Comparison of ENCODE assay signal across 25 cellular contexts in genomic region chrX:125709074-125709473, GRCh38.
"Had no signal": no experiment of that assay in that cellular context is flagged by ENCODE, and none has a peak within 500 bp of the region (broad histone marks: within the 10 kb centered on the region; RNA-seq: fewer than 3 reads in every experiment).

No MANE protein-coding gene starts in this region.

- H3K4me3 ChIP-seq: stomach, suprapubic skin, testis, thoracic aorta, thyroid gland, tibial artery, transverse colon, upper lobe of left lung, uterus, vagina had no signal

- H3K27ac ChIP-seq: stomach, suprapubic skin, testis, thoracic aorta, thyroid gland, tibial artery, transverse colon, upper lobe of left lung, uterus, vagina had no signal

- H3K9me3 ChIP-seq: suprapubic skin, testis, thoracic aorta, thyroid gland, tibial artery, transverse colon, upper lobe of left lung, uterus, vagina had no signal

- H3K4me1 ChIP-seq: stomach, suprapubic skin, testis, thyroid gland, tibial artery, transverse colon, upper lobe of left lung, uterus, vagina had no signal

- DNase-seq: stimulated activated CD4-positive, alpha-beta T cell treated with anti-CD3 and anti-CD28 coated beads, Interleukin-2, amount 100 ng/mL, for 24 hours; stimulated activated CD4-positive, alpha-beta T cell treated with anti-CD3 and anti-CD28 coated beads, Interleukin-2, amount 100 ng/mL, for 48 hours; stimulated activated CD4-positive, alpha-beta T cell treated with anti-CD3 and anti-CD28 coated beads, Interleukin-4, amount 100 ng/mL, for 1 hour; stimulated activated CD4-positive, alpha-beta T cell treated with anti-CD3 and anti-CD28 coated beads, Interleukin-4, amount 100 ng/mL, for 24 hours; stimulated activated CD4-positive, alpha-beta T cell treated with anti-CD3 and anti-CD28 coated beads, Interleukin-4, amount 100 ng/mL, for 4 hours; stimulated activated CD8-positive, alpha-beta memory T cell treated with anti-CD3 and anti-CD28 coated beads, Interleukin-4, amount 100 ng/mL, for 48 hours; stimulated activated naive B cell treated with anti-CD40 and anti-IgM and Interleukin-4, amounts not matched to agents 10 μg/mL and 1 μg/mL and 100 μg/mL, for 72 hours; stimulated activated naive CD4-positive, alpha-beta T cell; stimulated activated naive CD4-positive, alpha-beta T cell treated with Interleukin-2 at 50 U/mL for 16 hours; stimulated activated naive CD8-positive, alpha-beta T cell treated with anti-CD3 and anti-CD28 coated beads, Interleukin-15, amount 100 ng/mL, for 72 hours; stimulated activated naive CD8-positive, alpha-beta T cell treated with anti-CD3 and anti-CD28 coated beads, Interleukin-15, Interleukin-2, amounts not matched to agents 100 U/mL and 50 U/mL, for 24 hours; stomach; substantia nigra; testis; thyroid gland; tibial artery; transverse colon; trophoblast cell; uterus had no signal

- H3K27me3 ChIP-seq: stomach, suprapubic skin, testis, thyroid gland, tibial artery, transverse colon, upper lobe of left lung, uterus, vagina had no signal

- H3K36me3 ChIP-seq: stomach, suprapubic skin, thoracic aorta, thyroid gland, tibial artery, transverse colon, upper lobe of left lung, uterus, vagina had no signal

- ATAC-seq: stimulated activated effector memory CD8-positive, alpha-beta T cell treated with anti-CD3 and anti-CD28 coated beads, Interleukin-12 subunit alpha, Interleukin-12 subunit beta, amount 100 ng/mL, for 72 hours; stimulated activated memory B cell treated with anti-CD40 and anti-IgM and Interleukin-4, amounts not matched to agents 10 μg/mL and 1 μg/mL and 100 μg/mL, for 72 hours; stimulated activated naive B cell treated with anti-CD40 and anti-IgM and Interleukin-4, amounts not matched to agents 10 μg/mL and 1 μg/mL and 100 μg/mL, for 72 hours; stimulated activated naive CD8-positive, alpha-beta T cell treated with anti-CD3 and anti-CD28 coated beads, Interleukin-15, amount 100 ng/mL, for 72 hours; stimulated activated naive CD8-positive, alpha-beta T cell treated with anti-CD3 and anti-CD28 coated beads, Interleukin-15, Interleukin-2, amounts not matched to agents 100 U/mL and 50 U/mL, for 24 hours had no signal
